8 cellular contexts compared by ENCODE assay signal in genomic region chr3:53072653-53073552, GRCh38. TPM values are rescaled to one million over a fixed set of nuclear protein-coding genes. Genes with fewer than 3 reads are reported as not detected.
A peak's percentile ranks its signal among the peaks of the same experiment; 100 is the strongest.
DNase-seq lines count a peak whose midpoint lies in the region; ATAC-seq, FAIRE-seq and TF ChIP-seq lines count a peak whose summit lies in the region.

No MANE protein-coding gene starts in this region.

- H3K27me3 ChIP-seq in WERI-Rb-1 (ENCODE audit: insufficient read depth, low read depth, severe bottlenecking) (no peaks in the 10 kb centered on the region), bronchial epithelial cell (ENCODE audit: control insufficient read depth, insufficient read depth, low read length) (no peaks in the 10 kb centered on the region)

- no peaks in the 10 kb centered on the region for H3K9me3 ChIP-seq in WERI-Rb-1 (ENCODE audit: severe bottlenecking)

- DNase-seq in A172 (ENCODE audit: low spot score) (peak; percentile 64), NCI-H2107 treated with DMSO at 0.1 percent for 48 hours (lab: John Stamatoyannopoulos, UW; ENCODE audit: unreplicated experiment) (peak; percentile 64), WERI-Rb-1 (peak; percentile 89), bronchial epithelial cell (ENCODE audit: low read depth) (peak; percentile 63), islet precursor cell (peak; percentile 95)
- peak; percentile 83 to 89 (median 84) for DNase-seq in stimulated activated CD4-positive, alpha-beta T cell treated with anti-CD3 and anti-CD28 coated beads, Interleukin-12 subunit alpha, Interleukin-12 subunit beta, amount 100 ng/mL, for 48 hours (ENCODE audit: low read depth in 2 of 3, low spot score in 1 of 3)

- H3K36me3 ChIP-seq in WERI-Rb-1 (no peaks in the 10 kb centered on the region), bronchial epithelial cell (ENCODE audit: control insufficient read depth, insufficient read depth, low read length) (no peaks in the 10 kb centered on the region)

- H3K4me3 ChIP-seq in WERI-Rb-1 (ENCODE audit: low read depth, low read length) (no peak overlapping the region), bronchial epithelial cell (ENCODE audit: low read depth, low read length) (peak overlapping the region; percentile 54)

- TF ChIP-seq CTCF in WERI-Rb-1 (IDR thresholded peaks at IDR 0.05; ENCODE audit: low read depth, low read length) (peak; percentile 96), bronchial epithelial cell (IDR thresholded peaks at IDR 0.05; ENCODE audit: insufficient read depth, low read length, severe bottlenecking) (peak; percentile 98)

- H3K27ac ChIP-seq in WERI-Rb-1, result no peak overlapping the region

- ATAC-seq in GM18502 (IDR thresholded peaks at IDR 0.05; ENCODE audit: poor library complexity, unreplicated experiment), result peak; percentile 88
- peak; percentile 86 for ATAC-seq in HG02973 (IDR thresholded peaks at IDR 0.05; ENCODE audit: unreplicated experiment)

- FAIRE-seq in bronchial epithelial cell (lab: Jason Lieb, UNC), result no peak

RNA-seq across cellular contexts. Expression of gene SFMBT1, which starts 27.0 kb away (rescaled TPM):
- total RNA-seq in A172 (2014; rRNA removed; shearing (Covaris generic)), result 15.8 and 25.0 TPM in 2 replicates
- 7.6 and 8.1 TPM in 2 replicates for total RNA-seq in bronchial epithelial cell

RNA-seq across cellular contexts. Expression of gene RFT1, which starts 57.3 kb away (rescaled TPM):
- 27.0 and 33.6 TPM in 2 replicates for total RNA-seq in A172 (2014; rRNA removed; shearing (Covaris generic))
- 11.4 and 15.5 TPM in 2 replicates for total RNA-seq in bronchial epithelial cell
